ENCODE assay signal across 8 cellular contexts in genomic region chr9:135412308-135413085, GRCh38.
DNase-seq lines count a peak whose midpoint lies in the region; ATAC-seq and TF ChIP-seq lines count a peak whose summit lies in the region.
"Not testable (repeated sequence)": the region's sequence is repeated elsewhere in the genome, so short reads cannot be mapped to it uniquely, and the experiment has no call there.

No MANE protein-coding gene starts in this region.

- not testable (repeated sequence) for H3K36me3 Mint-ChIP-seq in activated T-helper 1 cell treated with anti-CD3 and anti-CD28 coated beads, Interleukin-12 subunit alpha, Interleukin-12 subunit beta, Interleukin-2, Interleukin-4 antibody, amounts not matched to agents 30 ng/mL and 10 ng/mL and 1 ng/mL, durations not matched to agents 14 hours and 24 hours and 36 hours (ENCODE audit: low read depth)

- TF ChIP-seq CTCF in AG10803 (conservative IDR thresholded peaks at IDR 0.05; ENCODE audit: low read length) (peak; percentile 75), epithelial cell of proximal tubule (conservative IDR thresholded peaks at IDR 0.05; ENCODE audit: low read depth, low read length) (peak; percentile 93)

- not testable (repeated sequence) for H3K27ac Mint-ChIP-seq in activated T-helper 1 cell treated with anti-CD3 and anti-CD28 coated beads, Interleukin-12 subunit alpha, Interleukin-12 subunit beta, Interleukin-2, Interleukin-4 antibody, amounts not matched to agents 30 ng/mL and 10 ng/mL and 1 ng/mL, durations not matched to agents 14 hours and 24 hours and 36 hours

- ATAC-seq in GM19351 (IDR thresholded peaks at IDR 0.05; ENCODE audit: unreplicated experiment): peak; percentile 54

- DNase-seq in AG10803 (ENCODE audit: low read depth): peak; percentile 31
- peak; percentile 76 for DNase-seq in NCI-H1436 (lab: John Stamatoyannopoulos, UW)
- DNase-seq in SK-N-DZ (ENCODE audit: low spot score): peak; percentile 58
- peak; percentile 56 for DNase-seq in activated T-helper 1 cell treated with anti-CD3 and anti-CD28 coated beads, Interleukin-12 subunit alpha, Interleukin-12 subunit beta, Interleukin-2, Interleukin-4 antibody, amounts not matched to agents 30 ng/mL and 10 ng/mL and 1 ng/mL, durations not matched to agents 14 hours and 24 hours and 36 hours (ENCODE audit: low spot score)
- not testable (repeated sequence) for DNase-seq in epithelial cell of proximal tubule (ENCODE audit: low read depth)
- DNase-seq in lung microvascular endothelial cell (ENCODE audit: low read depth in 2 of 2): peak; percentile 51 to 70
- DNase-seq in stimulated activated CD4-positive, alpha-beta T cell treated with anti-CD3 and anti-CD28 coated beads, Interleukin-2, amount 100 ng/mL, for 48 hours: peak; percentile 70 to 80

- not testable (repeated sequence) for H3K27me3 Mint-ChIP-seq in activated T-helper 1 cell treated with anti-CD3 and anti-CD28 coated beads, Interleukin-12 subunit alpha, Interleukin-12 subunit beta, Interleukin-2, Interleukin-4 antibody, amounts not matched to agents 30 ng/mL and 10 ng/mL and 1 ng/mL, durations not matched to agents 14 hours and 24 hours and 36 hours (ENCODE audit: insufficient read depth)

- intact Hi-C loops in activated T-helper 1 cell treated with anti-CD3 and anti-CD28 coated beads, Interleukin-12 subunit alpha, Interleukin-12 subunit beta, Interleukin-2, Interleukin-4 antibody, amounts not matched to agents 30 ng/mL and 10 ng/mL and 1 ng/mL, durations not matched to agents 14 hours and 24 hours and 36 hours (cut with micrococcal nuclease): not testable (repeated sequence)

- H3K4me3 ChIP-seq in AG10803 (ENCODE audit: low read length); epithelial cell of proximal tubule (ENCODE audit: low read depth, low read length): not testable (repeated sequence)

- H3K9me3 Mint-ChIP-seq in activated T-helper 1 cell treated with anti-CD3 and anti-CD28 coated beads, Interleukin-12 subunit alpha, Interleukin-12 subunit beta, Interleukin-2, Interleukin-4 antibody, amounts not matched to agents 30 ng/mL and 10 ng/mL and 1 ng/mL, durations not matched to agents 14 hours and 24 hours and 36 hours: not testable (repeated sequence)

- not testable (repeated sequence) for H3K4me1 Mint-ChIP-seq in activated T-helper 1 cell treated with anti-CD3 and anti-CD28 coated beads, Interleukin-12 subunit alpha, Interleukin-12 subunit beta, Interleukin-2, Interleukin-4 antibody, amounts not matched to agents 30 ng/mL and 10 ng/mL and 1 ng/mL, durations not matched to agents 14 hours and 24 hours and 36 hours (ENCODE audit: low read depth)

- H3K4me3 Mint-ChIP-seq in activated T-helper 1 cell treated with anti-CD3 and anti-CD28 coated beads, Interleukin-12 subunit alpha, Interleukin-12 subunit beta, Interleukin-2, Interleukin-4 antibody, amounts not matched to agents 30 ng/mL and 10 ng/mL and 1 ng/mL, durations not matched to agents 14 hours and 24 hours and 36 hours: not testable (repeated sequence)
